1 cellular context compared by ENCODE assay signal in the genomic region with DNA sequence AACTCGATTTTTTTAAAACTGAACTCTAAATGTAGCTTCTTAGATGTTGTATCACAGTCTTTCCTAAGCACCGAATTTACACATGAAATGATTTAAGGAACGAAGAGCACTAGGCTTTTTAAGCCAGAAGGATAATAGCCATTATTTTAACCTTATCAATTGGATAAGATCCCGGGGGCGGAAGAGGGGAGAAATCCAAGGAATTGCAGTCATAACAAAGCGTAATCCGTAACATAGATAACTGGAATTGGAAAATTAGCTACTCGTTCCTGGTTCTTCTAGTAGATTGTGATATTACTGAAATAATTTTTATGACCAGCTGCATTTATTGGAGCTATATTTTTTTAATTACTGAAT.
TF ChIP-seq lines count a peak whose summit lies in the region.

No MANE protein-coding gene starts in this region.

TF ChIP-seq in H1, 55 proteins besides CTCF, POLR2A, EP300 and RAD21:
- TF ChIP-seq SIN3A (conservative IDR thresholded peaks at IDR 0.05 in 1 of 2, IDR thresholded peaks at IDR 0.05 in 1 of 2; ENCODE audit: low read depth in 1 of 2, low read length in 2 of 2) (no peak), HDAC6 (IDR thresholded peaks at IDR 0.05; ENCODE audit: low read depth, low read length) (no peak), SIX5 (IDR thresholded peaks at IDR 0.05; ENCODE audit: low read depth, low read length) (no peak), JUN (IDR thresholded peaks at IDR 0.05; ENCODE audit: low read depth, low read length) (no peak), CHD1 (IDR thresholded peaks at IDR 0.05; ENCODE audit: low read depth, low read length) (no peak), RNF2 (IDR thresholded peaks at IDR 0.05; ENCODE audit: borderline replicate concordance, low read depth, low read length, missing control alignments, poor library complexity, severe bottlenecking) (no peak), POLR2AphosphoS5 (IDR thresholded peaks at IDR 0.05; ENCODE audit: low read depth, low read length) (no peak), BRCA1 (IDR thresholded peaks at IDR 0.05; ENCODE audit: low read depth, low read length) (no peak)
